In the genomic region with DNA sequence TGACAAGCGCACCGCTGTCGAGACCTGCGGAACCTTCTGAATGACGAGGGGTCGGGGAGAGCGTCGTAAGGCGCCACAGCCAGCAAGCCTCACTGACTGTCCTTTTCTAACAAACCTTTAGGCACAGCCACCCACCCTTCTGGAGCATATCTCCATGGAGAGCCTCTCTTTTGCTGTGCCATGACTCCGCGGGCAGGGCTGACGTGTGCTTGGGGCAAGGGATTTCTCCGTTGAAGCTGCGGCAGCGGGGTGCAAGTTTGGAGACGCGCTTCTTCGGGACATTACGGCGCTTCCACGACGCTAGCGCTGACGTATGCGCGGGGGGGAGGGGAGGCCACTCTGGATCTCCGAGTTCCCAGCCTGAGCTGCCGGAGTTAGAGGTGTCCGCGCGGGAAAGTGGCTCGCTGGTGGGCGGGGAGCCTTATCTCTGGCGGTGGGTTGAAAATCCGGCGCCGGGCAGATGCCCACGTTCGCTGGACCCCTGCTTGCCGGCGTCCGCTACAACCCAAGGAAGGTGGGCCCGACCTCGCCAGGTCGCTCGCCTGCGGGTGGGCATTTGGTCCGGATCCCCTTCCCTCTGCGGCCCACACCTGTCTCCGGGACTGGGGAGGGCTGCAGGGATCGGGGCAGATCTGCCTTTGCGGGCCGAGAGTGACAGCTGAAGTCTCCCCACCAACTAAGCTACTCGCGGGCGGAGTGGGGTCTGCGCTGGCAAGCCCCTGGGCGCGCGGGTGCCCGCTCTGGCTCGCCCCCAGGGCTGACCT, we compare ENCODE assay signal across 8 cellular contexts. TPM values are rescaled to one million over a fixed set of nuclear protein-coding genes. Genes with fewer than 3 reads are reported as not detected.
A peak's percentile ranks its signal among the peaks of the same experiment; 100 is the strongest.
DNase-seq lines count a peak whose midpoint lies in the region; ATAC-seq, FAIRE-seq and TF ChIP-seq lines count a peak whose summit lies in the region.

No MANE protein-coding gene starts in this region.

- no peaks in the 10 kb centered on the region for H3K27me3 Mint-ChIP-seq in central memory CD8-positive, alpha-beta T cell

- TF ChIP-seq CTCF in AG04450 (IDR thresholded peaks at IDR 0.05; ENCODE audit: low read depth, low read length) (no peak), keratinocyte (optimal IDR thresholded peaks at IDR 0.05 in 1 of 3, IDR thresholded peaks at IDR 0.05 in 1 of 3, conservative IDR thresholded peaks at IDR 0.05 in 1 of 3; ENCODE audit: extremely low read depth in 1 of 3, insufficient read depth in 2 of 3, low read length in 3 of 3) (no peak)

- H3K9ac ChIP-seq in keratinocyte (ENCODE audit: control insufficient read depth, extremely low read depth, insufficient read depth, low read length): peak overlapping the region; percentile 93

- FAIRE-seq in keratinocyte (lab: Jason Lieb, UNC): no peak

- peaks cover 2% of the 10 kb centered on the region for H3K36me3 Mint-ChIP-seq in central memory CD8-positive, alpha-beta T cell (ENCODE audit: insufficient read depth)

- H3K9me3 ChIP-seq in AG04450 (ENCODE audit: control insufficient read depth, insufficient read depth, low read length) (peaks cover 7% of the 10 kb centered on the region; the same call in 1 of the 2 replicates), keratinocyte (ENCODE audit: control insufficient read depth, low read depth, low read length) (no peaks in the 10 kb centered on the region)

- ATAC-seq in GM18861 (IDR thresholded peaks at IDR 0.05; ENCODE audit: unreplicated experiment) (peak; percentile 31), HG03095 (IDR thresholded peaks at IDR 0.05; ENCODE audit: unreplicated experiment) (peak; percentile 66)
- peak; percentile 74 for ATAC-seq in central memory CD8-positive, alpha-beta T cell (replicated peaks; ENCODE audit: extremely low read depth, poor library complexity, severe bottlenecking)

- H3K4me1 ChIP-seq in keratinocyte (ENCODE audit: control insufficient read depth, extremely low read depth, insufficient read depth, low read length): peaks cover 13% of the 10 kb centered on the region

- CTCF ChIA-PET in AG04450 (lab: Charles Lee): interaction anchor here (0.6 kb wide), 2 partner anchors 179 to 400 kb away, joined by 3 to 7 read pairs; no protein-coding TSS in a partner anchor

- DNase-seq in AG04450 (ENCODE audit: low read depth, low spot score) (peak; percentile 52), NCI-H2196 treated with DMSO at 0.1 percent for 48 hours (lab: John Stamatoyannopoulos, UW; ENCODE audit: unreplicated experiment) (peak; percentile 45), keratinocyte (ENCODE audit: low read depth, low spot score) (no peak)
- peak; percentile 54 to 77 (median 62) for DNase-seq in activated CD4-positive, CD25-positive, alpha-beta regulatory T cell (lab: John Stamatoyannopoulos, UW)
- DNase-seq in central memory CD8-positive, alpha-beta T cell (ENCODE audit: low spot score in 2 of 2): peak; percentile 64 to 65
- peak; percentile 75 to 82 (median 80) for DNase-seq in stimulated activated CD4-positive, alpha-beta T cell treated with anti-CD3 and anti-CD28 coated beads, Interleukin-12 subunit alpha, Interleukin-12 subunit beta, amount 100 ng/mL, for 48 hours (ENCODE audit: low read depth in 2 of 3, low spot score in 1 of 3)

- no peaks in the 10 kb centered on the region for H3K9me1 ChIP-seq in keratinocyte (ENCODE audit: control insufficient read depth, extremely low read depth, insufficient read depth, low read length)

- peak overlapping the region; percentile 88 for H3K4me2 ChIP-seq in keratinocyte (ENCODE audit: control insufficient read depth, extremely low read depth, insufficient read depth, low read depth, low read length)

- peak overlapping the region; percentile 97 for H2AFZ ChIP-seq in keratinocyte (ENCODE audit: control insufficient read depth, low read length)

- H4K20me1 ChIP-seq in keratinocyte (ENCODE audit: control insufficient read depth, extremely low read depth, insufficient read depth, low read length): no peaks in the 10 kb centered on the region

- POLR2A ChIA-PET in AG04450 (lab: Yijun Ruan, JAX): interaction anchor here (1.8 kb wide), 1 partner anchor 179 kb away, joined by 5 read pairs; no protein-coding TSS in a partner anchor

- no peak overlapping the region for H3K27ac Mint-ChIP-seq in central memory CD8-positive, alpha-beta T cell (ENCODE audit: low read depth)

- peaks cover 13% of the 10 kb centered on the region for H3K4me1 Mint-ChIP-seq in central memory CD8-positive, alpha-beta T cell

- H3K4me3 Mint-ChIP-seq in central memory CD8-positive, alpha-beta T cell: no peak overlapping the region

- H3K4me3 ChIP-seq in AG04450 (ENCODE audit: low read depth, low read length): peak overlapping the region; percentile 96
- peak overlapping the region; percentile 91 to 98 (median 98) for H3K4me3 ChIP-seq in keratinocyte (ENCODE audit: control insufficient read depth in 2 of 3, extremely low read depth in 1 of 3, insufficient read depth in 2 of 3, low read depth in 1 of 3, low read length in 3 of 3)

- H3K9me3 Mint-ChIP-seq in central memory CD8-positive, alpha-beta T cell: no peaks in the 10 kb centered on the region

- peaks cover 0 to 3% of the 10 kb centered on the region in 2 experiments for H3K36me3 ChIP-seq in keratinocyte (ENCODE audit: control insufficient read depth in 2 of 2, extremely low read depth in 1 of 2, insufficient read depth in 2 of 2, low read length in 2 of 2)

- H3K27ac ChIP-seq in AG04450 (ENCODE audit: low read depth, low read length): peak overlapping the region; percentile 83
- H3K27ac ChIP-seq in keratinocyte (ENCODE audit: control insufficient read depth, insufficient read depth, low read length): peak overlapping the region; percentile 94

- H3K27me3 ChIP-seq in AG04450 (ENCODE audit: control insufficient read depth, insufficient read depth, low read length): no peaks in the 10 kb centered on the region
- no peaks in the 10 kb centered on the region for H3K27me3 ChIP-seq in keratinocyte (ENCODE audit: control insufficient read depth, extremely low read depth, insufficient read depth, low read length)

- peaks cover 35% of the 10 kb centered on the region for H3K79me2 ChIP-seq in keratinocyte (ENCODE audit: control insufficient read depth, insufficient read depth, low read length)

- dilution Hi-C loops in keratinocyte (cut with MboI; ENCODE audit: extremely low pct_ligation_motif_present, low sequenced_read_pairs): no loop called here

RNA-seq across cellular contexts. Expression of gene SLC10A7, which starts 0.5 kb away (rescaled TPM):
- 8.9 and 13.8 TPM in 2 replicates for polyA plus RNA-seq in AG04450 (2011; rRNA removed)
- 7.6 and 17.8 TPM in 2 replicates for polyA minus RNA-seq in AG04450 (2011; rRNA and poly(A)+ RNA removed)
- polyA plus RNA-seq in keratinocyte: 7.6 to 12.7 TPM (median 8.6 TPM) in 3 replicates
- polyA plus RNA-seq in keratinocyte (2011; ENCODE audit: low read depth): 2.9 TPM
- polyA plus RNA-seq in keratinocyte (2011; cell fraction: cytosol; rRNA removed): 3.2 and 9.1 TPM in 2 replicates
- 10.7 and 13.3 TPM in 2 replicates for polyA plus RNA-seq in keratinocyte (2011; cell fraction: nucleus; rRNA removed)
- 5.2 and 5.3 TPM in 2 replicates for polyA plus RNA-seq in keratinocyte (2012; ENCODE audit: low replicate concordance)
- polyA minus RNA-seq in keratinocyte: 6.5 to 18.3 TPM (median 11.5 TPM) in 3 replicates
- polyA minus RNA-seq in keratinocyte (2011; cell fraction: cytosol; rRNA and poly(A)+ RNA removed): 2.1 TPM
- 11.7 and 23.6 TPM in 2 replicates for polyA minus RNA-seq in keratinocyte (2011; cell fraction: nucleus; rRNA and poly(A)+ RNA removed)
